In the genomic region with DNA sequence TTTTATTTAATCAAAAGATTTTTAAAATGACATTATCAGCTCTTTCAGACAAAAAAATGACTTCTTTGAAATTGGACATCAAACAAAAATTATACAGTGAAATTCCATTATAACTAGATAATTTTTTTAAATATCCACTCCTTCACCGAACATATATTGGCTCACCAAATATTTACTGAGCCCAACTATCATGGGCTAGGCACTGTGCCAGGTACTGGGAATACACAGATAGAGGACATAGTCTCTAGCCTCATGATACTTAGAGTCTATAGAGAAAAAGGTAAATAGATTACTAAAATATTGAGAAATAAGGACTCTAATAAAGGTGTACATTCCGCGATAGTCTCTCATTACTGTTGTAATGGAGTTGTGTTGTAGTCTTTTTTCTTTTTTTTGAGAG, we compare ENCODE assay signal across 22 cellular contexts.
DNase-seq lines count a peak whose midpoint lies in the region; FAIRE-seq and TF ChIP-seq lines count a peak whose summit lies in the region.
"Had no signal": no experiment of that assay in that cellular context is flagged by ENCODE, and none has a peak within 500 bp of the region (broad histone marks: within the 10 kb centered on the region; RNA-seq: fewer than 3 reads in every experiment).

No MANE protein-coding gene starts in this region.

- DNase-seq in NCI-H748 (lab: John Stamatoyannopoulos, UW; ENCODE audit: unreplicated experiment), result peak; percentile 25
- DNase-seq in NCI-H748 treated with DMSO at 0.1 percent for 48 hours (lab: John Stamatoyannopoulos, UW), result no peak
- peak; percentile 49 for DNase-seq in COLO668 (lab: John Stamatoyannopoulos, UW; ENCODE audit: unreplicated experiment)
- DNase-seq in NCI-H2029 treated with DMSO at 0.1 percent for 48 hours (lab: John Stamatoyannopoulos, UW), result peak; percentile 31
- DNase-seq in ACHN, result no peak
- DNase-seq in coronary artery (ENCODE audit: low spot score), result no peak
- DNase-seq in stimulated activated CD8-positive, alpha-beta memory T cell treated with anti-CD3 and anti-CD28 coated beads, Interleukin-4, amount 100 ng/mL, for 48 hours, result no peak
- DNase-seq: AML-193; BE2C; Calu3; CD4-positive, alpha-beta T cell; CD8-positive, alpha-beta memory T cell; COR-L47; DMS79; EL; GDM1; H9 had no signal

- no peak overlapping the region for H3K27ac ChIP-seq in coronary artery
- H3K27ac ChIP-seq: BLaER1 treated with 17β-estradiol and CSF1 and Interleukin-3, amounts not matched to agents 10 nM and 100 nM had no signal

- FAIRE-seq in islet of Langerhans (lab: Jason Lieb, UNC), result peak; percentile 84
- FAIRE-seq: A204.1, GM12878 had no signal

- TF ChIP-seq CTCF in coronary artery (IDR thresholded peaks at IDR 0.05), result no peak

- in situ Hi-C loops in ACHN (cut with HindIII; ENCODE audit: low pct_ligation_motif_present, low pct_unique_long_range_greater_than_20kb, low sequenced_read_pairs), result no loop called here

- no peak overlapping the region for H3K4me3 ChIP-seq in coronary artery
- H3K4me3 ChIP-seq: BLaER1 treated with 17β-estradiol and CSF1 and Interleukin-3, amounts not matched to agents 10 nM and 100 nM; GM12878; GM23338 had no signal

Comparison
In these comparisons a context has a peak if more than half of its experiments do, and no peak if none do; other contexts are left out.
1. DNase-seq: peak in NCI-H748 (single experiment), COLO668 (single experiment) and NCI-H2029 treated with DMSO at 0.1 percent for 48 hours (single experiment); none in NCI-H748 treated with DMSO at 0.1 percent for 48 hours (single experiment), ACHN (single experiment), coronary artery (single experiment) and stimulated activated CD8-positive, alpha-beta memory T cell treated with anti-CD3 and anti-CD28 coated beads, Interleukin-4, amount 100 ng/mL, for 48 hours (single experiment).